In the genomic region with DNA sequence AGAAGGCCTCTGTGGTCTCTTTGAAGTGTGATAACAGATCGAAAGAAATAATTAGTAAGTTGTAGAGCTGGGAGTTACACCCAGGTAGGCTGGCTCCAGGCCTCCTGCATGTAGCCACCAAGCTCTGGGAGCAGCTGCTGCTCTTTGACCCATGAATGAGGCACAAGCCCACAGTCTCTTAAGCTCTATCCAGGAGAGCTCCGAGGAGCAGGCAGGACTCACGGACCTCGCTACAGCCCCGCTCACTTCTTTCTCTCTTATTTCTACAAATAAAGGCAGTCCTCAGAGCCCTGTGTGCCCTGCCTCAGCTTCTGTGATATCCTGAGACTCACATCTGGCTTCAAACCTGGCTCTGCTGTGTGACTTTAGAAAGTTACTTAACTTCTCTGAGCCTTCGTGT, we compare ENCODE assay signal across 19 cellular contexts.
A peak's percentile ranks its signal among the peaks of the same experiment; 100 is the strongest.
DNase-seq lines count a peak whose midpoint lies in the region; ATAC-seq, FAIRE-seq and TF ChIP-seq lines count a peak whose summit lies in the region.
"Had no signal": no experiment of that assay in that cellular context is flagged by ENCODE, and none has a peak within 500 bp of the region (broad histone marks: within the 10 kb centered on the region; RNA-seq: fewer than 3 reads in every experiment).

No MANE protein-coding gene starts in this region.

- peaks cover 18% of the 10 kb centered on the region for H3K36me3 Mint-ChIP-seq in neural progenitor cell
- H3K36me3 Mint-ChIP-seq: CD14-positive monocyte; CD4-positive, alpha-beta memory T cell had no signal

- no peak for ATAC-seq in K562
- ATAC-seq: HCT116 had no signal

- no peak overlapping the region for H3K4me2 ChIP-seq in K562 (ENCODE audit: insufficient read depth, low read length)
- H3K4me2 ChIP-seq in neural progenitor cell: no peak overlapping the region
- H3K4me2 ChIP-seq: BLaER1 had no signal

- H3K36me3 ChIP-seq in H7 (replicated peaks; ENCODE audit: control insufficient read depth, insufficient read depth, low read length) (no peaks in the 10 kb centered on the region; the same call in 1 of the 2 replicates), K562 (ENCODE audit: control insufficient read depth, insufficient read depth, low read length) (no peaks in the 10 kb centered on the region), neural progenitor cell (no peaks in the 10 kb centered on the region), spleen (peaks cover 0 to 5% (median 0%) of the 10 kb centered on the region in 6 donors)

- TF ChIP-seq CTCF in K562 (IDR thresholded peaks at IDR 0.05 in 2 of 3, conservative IDR thresholded peaks at IDR 0.05 in 1 of 3; ENCODE audit: insufficient read depth in 2 of 3, low read depth in 1 of 3, low read length in 3 of 3) (no peak), neural progenitor cell (IDR thresholded peaks at IDR 0.05) (no peak), spleen (IDR thresholded peaks at IDR 0.05 in 8 of 11, conservative IDR thresholded peaks at IDR 0.05 in 3 of 11) (no peak)

- FAIRE-seq in K562 (lab: Jason Lieb, UNC): no peak
- FAIRE-seq: GM12892, GM18507, HTR-8/SVneo had no signal

- H3K27me3 Mint-ChIP-seq in neural progenitor cell (ENCODE audit: insufficient read depth, low read depth): no peaks in the 10 kb centered on the region
- H3K27me3 Mint-ChIP-seq: CD4-positive, alpha-beta memory T cell had no signal

- intact Hi-C loops in K562 (cut with micrococcal nuclease) (no loop called here), spleen (cut with DNase I; ENCODE audit: low total_unique reads) (no loop called here)

- CTCF ChIA-PET in K562 (lab: Yijun Ruan, JAX; ENCODE audit: low intra/inter-chr PET ratio): no interaction called here
- CTCF ChIA-PET in HEK293T (lab: Yijun Ruan, JAX): no interaction called here

- POLR2A ChIA-PET in K562 (lab: Yijun Ruan, JAX): interaction anchor here (0.5 kb wide), 1 partner anchor 93 kb away, joined by 3 read pairs; no protein-coding TSS in a partner anchor
- POLR2A ChIA-PET in HEK293T (lab: Yijun Ruan, JAX): no interaction called here

- no peak for TF ChIP-seq EP300 in K562 (IDR thresholded peaks at IDR 0.05; ENCODE audit: low read length)

- peak; percentile 10 for DNase-seq in H7
- DNase-seq in K562 (ENCODE audit: extremely low read depth in 1 of 4, low spot score in 3 of 4): no peak
- no peak for DNase-seq in neural progenitor cell (ENCODE audit: low spot score)
- peak; percentile 37 for DNase-seq in spleen
- no peak for DNase-seq in HEK293T (ENCODE audit: extremely low spot score)
- DNase-seq in SHP77 (lab: John Stamatoyannopoulos, UW): no peak
- no peak for DNase-seq in midbrain (lab: John Stamatoyannopoulos, UW)
- DNase-seq: 8988T; CD4-positive, alpha-beta memory T cell; DMS153; DMS79; GDM1 had no signal

- H2AFZ ChIP-seq in K562 (ENCODE audit: low read depth, low read length) (no peak overlapping the region), neural progenitor cell (replicated peaks) (no peak overlapping the region)
- H2AFZ ChIP-seq: GM23248 had no signal

- H3K27me3 ChIP-seq in H7 (ENCODE audit: control insufficient read depth, insufficient read depth, low read length) (no peaks in the 10 kb centered on the region), K562 (ENCODE audit: control insufficient read depth in 2 of 2, insufficient read depth in 2 of 2, low read length in 2 of 2) (peaks cover 0 to 16% of the 10 kb centered on the region in 2 experiments; a peak in 1 of 5 replicates), neural progenitor cell (no peaks in the 10 kb centered on the region), spleen (replicated peaks in 1 of 7) (peaks cover 0 to 5% (median 0%) of the 10 kb centered on the region in 7 donors)
- H3K27me3 ChIP-seq: BLaER1 had no signal

- no peaks in the 10 kb centered on the region for H3K9me3 Mint-ChIP-seq in neural progenitor cell

- no peak overlapping the region for H3K4me3 Mint-ChIP-seq in neural progenitor cell
- H3K4me3 Mint-ChIP-seq: CD14-positive monocyte; CD4-positive, alpha-beta memory T cell had no signal

- H3F3A ChIP-seq in neural progenitor cell (ENCODE audit: low read depth): no peaks in the 10 kb centered on the region

- H3K79me2 ChIP-seq in K562 (ENCODE audit: control insufficient read depth, insufficient read depth, low read length) (no peaks in the 10 kb centered on the region), neural progenitor cell (ENCODE audit: low read depth) (no peaks in the 10 kb centered on the region)

- H4K20me1 ChIP-seq in K562 (replicated peaks; ENCODE audit: control insufficient read depth, insufficient read depth, low read length) (no peaks in the 10 kb centered on the region), neural progenitor cell (ENCODE audit: low read depth) (no peaks in the 10 kb centered on the region)
- H4K20me1 ChIP-seq: BLaER1 had no signal

- peak overlapping the region; percentile 46 for H3K27ac Mint-ChIP-seq in neural progenitor cell
- H3K27ac Mint-ChIP-seq: CD4-positive, alpha-beta memory T cell had no signal

- TF ChIP-seq RAD21 in K562 (CRISPR knock-in tag; conservative IDR thresholded peaks at IDR 0.05 in 1 of 2, IDR thresholded peaks at IDR 0.05 in 1 of 2): no peak

- H3K27ac ChIP-seq in K562 (ENCODE audit: extremely low read depth, low read depth, low read length) (no peak overlapping the region), neural progenitor cell (no peak overlapping the region), spleen (no peak overlapping the region)
- H3K27ac ChIP-seq: BLaER1, GM23248 had no signal

- H3K4me1 ChIP-seq in K562 (replicated peaks in 1 of 2; ENCODE audit: control insufficient read depth in 2 of 2, insufficient read depth in 2 of 2, low read length in 2 of 2) (no peaks in the 10 kb centered on the region), neural progenitor cell (no peaks in the 10 kb centered on the region), spleen (no peaks in the 10 kb centered on the region)
- H3K4me1 ChIP-seq: BLaER1 had no signal

- no peaks in the 10 kb centered on the region for H3K9me3 ChIP-seq in K562 (replicated peaks; ENCODE audit: control insufficient read depth, insufficient read depth, low read depth, low read length)
- H3K9me3 ChIP-seq in neural progenitor cell (ENCODE audit: low read depth): no peaks in the 10 kb centered on the region
- H3K9me3 ChIP-seq in spleen: no peaks in the 10 kb centered on the region

- H3K9me1 ChIP-seq in K562 (ENCODE audit: control insufficient read depth, insufficient read depth, low read length): no peaks in the 10 kb centered on the region

- 12% methylated on average over 6 of the region's 6 CpGs for WGBS in K562 (ENCODE audit: insufficient coverage, low coverage, missing lambda C conversion rate)
- 90 to 97% (median 94%) methylated on average over 6 of the region's 6 CpGs for whole genome bisulfite sequencing in spleen, 5 donors

- no peaks in the 10 kb centered on the region for H3K4me1 Mint-ChIP-seq in neural progenitor cell
- H3K4me1 Mint-ChIP-seq: CD14-positive monocyte; CD4-positive, alpha-beta memory T cell had no signal

- H3K4me3 ChIP-seq in H7 (ENCODE audit: insufficient read depth, low read depth, low read length) (no peak overlapping the region), K562 (no peak overlapping the region), neural progenitor cell (no peak overlapping the region), spleen (no peak overlapping the region)
- H3K4me3 ChIP-seq: BLaER1, GM23248 had no signal

- TF ChIP-seq POLR2A in K562 (conservative IDR thresholded peaks at IDR 0.05): no peak
- no peak for TF ChIP-seq POLR2A in spleen (IDR thresholded peaks at IDR 0.05)

- no TSS peak for BruUV-seq in K562 (replicated peaks; lab: Mats Ljungman, UMichigan)

- H3K9ac ChIP-seq in K562 (ENCODE audit: insufficient read depth in 1 of 2, low read depth in 2 of 2, low read length in 2 of 2) (no peak overlapping the region), neural progenitor cell (no peak overlapping the region)
- H3K9ac ChIP-seq: BLaER1, GM23248 had no signal

- in situ Hi-C loops in K562 (cut with MboI): loop anchor here (10.0 kb wide), 1 partner anchor 403 kb away; no protein-coding TSS in a partner anchor

TF ChIP-seq in K562, 482 proteins besides CTCF, POLR2A, EP300 and RAD21:
- TF ChIP-seq RBM25 (IDR thresholded peaks at IDR 0.05; ENCODE audit: low read depth, low read length, severe bottlenecking) (peak; percentile 42), STAT5B (CRISPR knock-in tag; IDR thresholded peaks at IDR 0.05) (no peak)

TF ChIP-seq in HEK293T, 16 proteins besides CTCF, POLR2A, EP300 and RAD21:
- TF ChIP-seq SP1 (IDR thresholded peaks at IDR 0.05) (no peak), ZNF384 (IDR thresholded peaks at IDR 0.05) (no peak), NFRKB (IDR thresholded peaks at IDR 0.05) (no peak), ELF4 (IDR thresholded peaks at IDR 0.05) (no peak), L3MBTL2 (conservative IDR thresholded peaks at IDR 0.05) (no peak), SUZ12 (IDR thresholded peaks at IDR 0.05) (no peak), FOXM1 (IDR thresholded peaks at IDR 0.05; ENCODE audit: borderline replicate concordance) (no peak), FOXA1 (IDR thresholded peaks at IDR 0.05) (no peak), CTBP1 (IDR thresholded peaks at IDR 0.05; ENCODE audit: borderline replicate concordance) (no peak), BHLHE40 (IDR thresholded peaks at IDR 0.05; ENCODE audit: borderline replicate concordance) (no peak), FOXK2 (IDR thresholded peaks at IDR 0.05) (no peak), LEF1 (IDR thresholded peaks at IDR 0.05; ENCODE audit: borderline replicate concordance) (no peak), ARNT (IDR thresholded peaks at IDR 0.05) (no peak), HDGF (IDR thresholded peaks at IDR 0.05; ENCODE audit: borderline replicate concordance) (no peak), TARDBP (IDR thresholded peaks at IDR 0.05) (no peak)
- TF ChIP-seq, protein P1, sequence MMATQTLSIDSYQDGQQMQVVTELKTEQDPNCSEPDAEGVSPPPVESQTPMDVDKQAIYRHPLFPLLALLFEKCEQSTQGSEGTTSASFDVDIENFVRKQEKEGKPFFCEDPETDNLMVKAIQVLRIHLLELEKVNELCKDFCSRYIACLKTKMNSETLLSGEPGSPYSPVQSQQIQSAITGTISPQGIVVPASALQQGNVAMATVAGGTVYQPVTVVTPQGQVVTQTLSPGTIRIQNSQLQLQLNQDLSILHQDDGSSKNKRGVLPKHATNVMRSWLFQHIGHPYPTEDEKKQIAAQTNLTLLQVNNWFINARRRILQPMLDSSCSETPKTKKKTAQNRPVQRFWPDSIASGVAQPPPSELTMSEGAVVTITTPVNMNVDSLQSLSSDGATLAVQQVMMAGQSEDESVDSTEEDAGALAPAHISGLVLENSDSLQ (IDR thresholded peaks at IDR 0.05): no peak
TF ChIP-seq in HEK293T: peak in this region for 0.

Comparison
In these comparisons a context has a peak if more than half of its experiments do, and no peak if none do; other contexts are left out.
1. DNase-seq: peak in H7 (single experiment) and spleen (single experiment); none in K562 (0 of 4), neural progenitor cell (single experiment), HEK293T (single experiment), SHP77 (0 of 2) and midbrain (single experiment).